ENCODE assay signal across 23 cellular contexts in the genomic region with DNA sequence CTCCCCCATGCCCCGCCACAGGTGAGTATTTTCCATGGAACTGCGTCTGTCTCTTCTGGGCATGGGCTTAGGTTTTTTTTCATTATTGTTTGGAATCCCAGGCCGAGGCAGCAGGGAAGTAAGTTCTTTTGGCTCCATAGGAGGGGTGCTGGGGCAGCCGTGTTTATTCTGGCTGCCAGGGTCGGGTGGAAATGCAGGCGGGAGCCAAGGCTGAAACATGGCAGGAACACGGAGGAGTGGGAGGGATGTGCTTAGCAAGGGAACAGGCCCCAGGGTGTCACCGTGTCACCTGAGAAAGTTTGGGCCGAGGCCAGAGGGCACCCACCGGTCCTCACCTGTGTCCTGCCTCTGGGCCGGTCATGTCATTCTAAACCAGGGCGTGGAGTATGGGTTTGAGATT. TPM values are rescaled to one million over a fixed set of nuclear protein-coding genes. Genes with fewer than 3 reads are reported as not detected.
DNase-seq lines count a peak whose midpoint lies in the region; ATAC-seq and TF ChIP-seq lines count a peak whose summit lies in the region.
"Had no signal": no experiment of that assay in that cellular context is flagged by ENCODE, and none has a peak within 500 bp of the region (broad histone marks: within the 10 kb centered on the region; RNA-seq: fewer than 3 reads in every experiment).

No MANE protein-coding gene starts in this region.

- no peak overlapping the region for H3K4ac ChIP-seq in neuronal stem cell (ENCODE audit: low read length)

- H3K18ac ChIP-seq in neuronal stem cell (ENCODE audit: low read length) = no peak overlapping the region

- no peak for TF ChIP-seq CTCF in ascending aorta (IDR thresholded peaks at IDR 0.05)
- TF ChIP-seq CTCF in thyroid gland (IDR thresholded peaks at IDR 0.05) = no peak

- H2AFZ ChIP-seq in neuronal stem cell (ENCODE audit: low read length) = no peak overlapping the region

- H3K4me1 ChIP-seq in ascending aorta = peaks cover 11 to 37% of the 10 kb centered on the region in 2 donors
- H3K4me1 ChIP-seq in esophagus (ENCODE audit: control insufficient read depth in 2 of 2, insufficient read depth in 2 of 2, low read length in 1 of 2) = peaks cover 8 to 11% of the 10 kb centered on the region in 2 donors
- peaks cover 2 to 7% of the 10 kb centered on the region in 2 donors for H3K4me1 ChIP-seq in neuronal stem cell (ENCODE audit: control insufficient read depth in 2 of 2, insufficient read depth in 1 of 2, low read depth in 1 of 2, low read length in 2 of 2)
- peaks cover 46 to 50% of the 10 kb centered on the region in 2 donors for H3K4me1 ChIP-seq in thyroid gland

- H2BK12ac ChIP-seq in neuronal stem cell (ENCODE audit: low read length) = no peak overlapping the region

- no peak overlapping the region for H3K9ac ChIP-seq in neuronal stem cell (ENCODE audit: low read depth, low read length, poor library complexity)

- no peak overlapping the region for H2BK120ac ChIP-seq in neuronal stem cell (ENCODE audit: low read depth, low read length)

- H3K9me3 ChIP-seq in ascending aorta (no peaks in the 10 kb centered on the region), esophagus (ENCODE audit: control insufficient read depth in 2 of 2, insufficient read depth in 1 of 2, low read depth in 1 of 2, low read length in 1 of 2) (no peaks in the 10 kb centered on the region), neuronal stem cell (replicated peaks in 1 of 2; ENCODE audit: control insufficient read depth in 2 of 2, insufficient read depth in 1 of 2, low read depth in 1 of 2, low read length in 2 of 2) (no peaks in the 10 kb centered on the region), thyroid gland (no peaks in the 10 kb centered on the region)

- ATAC-seq in HG03159 (IDR thresholded peaks at IDR 0.05; ENCODE audit: unreplicated experiment) = no peak
- no peak for ATAC-seq in GM18511 (IDR thresholded peaks at IDR 0.05; ENCODE audit: unreplicated experiment)
- no peak for ATAC-seq in GM19455 (IDR thresholded peaks at IDR 0.05; ENCODE audit: unreplicated experiment)
- ATAC-seq: K562; stimulated activated naive B cell treated with anti-CD40 and anti-IgM and Interleukin-4, amounts not matched to agents 10 μg/mL and 1 μg/mL and 100 μg/mL, for 72 hours had no signal

- no peak overlapping the region for H4K91ac ChIP-seq in neuronal stem cell (ENCODE audit: low read depth, low read length, poor library complexity)

- TF ChIP-seq POLR2A in thyroid gland (IDR thresholded peaks at IDR 0.05) = no peak

- WGBS in esophagus, 2 donors = 39 to 41% methylated on average over 12 of the region's 12 CpGs
- whole genome bisulfite sequencing in neuronal stem cell (ENCODE audit: extremely low coverage in 2 of 2, insufficient read length in 2 of 2, insufficient replicate concordance in 1 of 2), 2 donors = no CpG with 5 or more reads among the region's 12 CpGs
- 18 to 41% methylated on average over 9 to 12 of the region's 12 CpGs for WGBS in thyroid gland, 2 donors

- peak overlapping the region; percentile 95 to 96 for H3K27ac ChIP-seq in ascending aorta
- peak overlapping the region; percentile 16 to 67 for H3K27ac ChIP-seq in esophagus (ENCODE audit: low read depth in 2 of 2, low read length in 1 of 2)
- H3K27ac ChIP-seq in neuronal stem cell (replicated peaks; ENCODE audit: low read length) = no peak overlapping the region
- peak overlapping the region; percentile 91 to 99 (median 99) for H3K27ac ChIP-seq in thyroid gland

- no peak overlapping the region for H2BK15ac ChIP-seq in neuronal stem cell (ENCODE audit: low read length)

- H3K14ac ChIP-seq in neuronal stem cell (ENCODE audit: low read length) = no peak overlapping the region

- no peak overlapping the region for H2BK5ac ChIP-seq in neuronal stem cell (ENCODE audit: low read length)

- H3K4me3 ChIP-seq in ascending aorta (peak overlapping the region; percentile 13 to 31), esophagus (ENCODE audit: low read depth in 1 of 2, low read length in 2 of 2) (no peak overlapping the region), neuronal stem cell (ENCODE audit: low read length in 2 of 2) (no peak overlapping the region), thyroid gland (replicated peaks in 1 of 3) (no peak overlapping the region)
- H3K4me3 ChIP-seq: K562 had no signal

- DNase-seq in ascending aorta (ENCODE audit: low spot score in 2 of 2) (peak in 1 of 2 donors; percentile 77), neuronal stem cell (ENCODE audit: low spot score) (no peak), thyroid gland (peak; percentile 80 to 84)
- DNase-seq: activated CD4-positive, alpha-beta T cell treated with anti-CD3 and anti-CD28 coated beads, Interleukin-2, amount 50 U/mL, for 4 hours; activated naive CD4-positive, alpha-beta T cell treated with anti-CD3 and anti-CD28 coated beads, Interleukin-2, amount 50 U/mL, for 16 hours; erythroblast; glutamatergic neuron; H9; immature natural killer cell; mammary epithelial cell; naive B cell; NCI-H1048; NCI-H524 treated with DMSO at 0.1 percent for 48 hours; SHP77; stimulated activated naive B cell treated with anti-CD40 and anti-IgM and Interleukin-4, amounts not matched to agents 10 μg/mL and 1 μg/mL and 100 μg/mL, for 72 hours; T-helper 1 cell had no signal

- H3K79me1 ChIP-seq in neuronal stem cell (ENCODE audit: low read depth, low read length) = no peaks in the 10 kb centered on the region

- H3K36me3 ChIP-seq in ascending aorta (no peaks in the 10 kb centered on the region), esophagus (ENCODE audit: control insufficient read depth in 2 of 2, insufficient read depth in 2 of 2, low read length in 1 of 2) (no peaks in the 10 kb centered on the region), neuronal stem cell (replicated peaks in 1 of 2; ENCODE audit: control insufficient read depth in 2 of 2, insufficient read depth in 2 of 2, low read length in 2 of 2) (no peaks in the 10 kb centered on the region), thyroid gland (no peaks in the 10 kb centered on the region)

- no peak overlapping the region for H3K4me2 ChIP-seq in neuronal stem cell (ENCODE audit: insufficient read depth, low read length, poor library complexity, severe bottlenecking)

- H2AK5ac ChIP-seq in neuronal stem cell (ENCODE audit: low read depth, low read length) = no peak overlapping the region

- H3K27me3 ChIP-seq in ascending aorta = no peaks in the 10 kb centered on the region
- no peaks in the 10 kb centered on the region for H3K27me3 ChIP-seq in esophagus (ENCODE audit: control insufficient read depth in 1 of 2, insufficient read depth in 2 of 2, low read length in 2 of 2)
- H3K27me3 ChIP-seq in neuronal stem cell (ENCODE audit: control insufficient read depth in 3 of 3, insufficient read depth in 3 of 3, low read depth in 1 of 3, low read length in 3 of 3) = peaks cover 0 to 26% (median 4%) of the 10 kb centered on the region in 3 experiments
- no peaks in the 10 kb centered on the region for H3K27me3 ChIP-seq in thyroid gland

- H4K8ac ChIP-seq in neuronal stem cell (ENCODE audit: low read depth, low read length) = no peak overlapping the region

- peak overlapping the region; percentile 30 for H3K23ac ChIP-seq in neuronal stem cell (ENCODE audit: low read depth, low read length, poor library complexity)

- intact Hi-C loops in ascending aorta (cut with DNase I) (loop anchor here (2.0 to 5.0 kb wide), 2 partner anchors 36 to 345 kb away; no protein-coding TSS in a partner anchor), thyroid gland (cut with DNase I) (loop anchor here (5.0 kb wide), 1 partner anchor 310 kb away; no protein-coding TSS in a partner anchor)

RNA-seq across cellular contexts. Expression of a gene that starts 4.5 kb away (rescaled TPM):
- total RNA-seq in ascending aorta = 39.4 TPM
- polyA plus RNA-seq in esophagus = 10 to 100 TPM; 73.1 to 83.7 TPM
- 0.75 TPM for polyA plus RNA-seq in neuronal stem cell (2013, experiment 1 of 2)
- polyA plus RNA-seq in neuronal stem cell (2013, experiment 2 of 2) = 0.76 TPM
- 100 to 1,000 TPM; 181 to 304 (median 268) TPM for total RNA-seq in thyroid gland

RNA-seq across cellular contexts. Expression of a gene that starts 21.4 kb away (rescaled TPM):
- total RNA-seq in ascending aorta (not detected), thyroid gland (not detected)
- polyA plus RNA-seq in esophagus = not detected
- polyA plus RNA-seq in neuronal stem cell (2013, experiment 1 of 2) = not detected
- polyA plus RNA-seq in neuronal stem cell (2013, experiment 2 of 2) = not detected
- total RNA-seq: Daoy, H9, K562, mammary epithelial cell, renal cortical epithelial cell had no signal
- polyA plus RNA-seq: immature natural killer cell, K562, mammary epithelial cell had no signal

Comparison
In these comparisons a context has a peak if more than half of its experiments do, and no peak if none do; other contexts are left out.
1. H3K4me3 ChIP-seq: peak in ascending aorta (2 of 2); none in esophagus (0 of 2), neuronal stem cell (0 of 2) and thyroid gland (0 of 3).